In genomic region chr1:116311756-116312691, GRCh38 we compare ENCODE assay signal across 12 cellular contexts.
A peak's percentile ranks its signal among the peaks of the same experiment; 100 is the strongest.
DNase-seq lines count a peak whose midpoint lies in the region; ATAC-seq, FAIRE-seq and TF ChIP-seq lines count a peak whose summit lies in the region.
"Had no signal": no experiment of that assay in that cellular context is flagged by ENCODE, and none has a peak within 500 bp of the region (broad histone marks: within the 10 kb centered on the region; RNA-seq: fewer than 3 reads in every experiment).

No MANE protein-coding gene starts in this region.

- peak; percentile 13 for DNase-seq in H7
- peak; percentile 91 for DNase-seq in NCI-H526 treated with DMSO at 0.1 percent for 48 hours (lab: John Stamatoyannopoulos, UW)
- DNase-seq in head of caudate nucleus, result peak in 40 of 42 donors; percentile 13 to 79 (median 48)
- no peak for DNase-seq in prostate gland (ENCODE audit: low spot score)
- no peak for DNase-seq in D721Med (ENCODE audit: insufficient read length, low spot score)
- no peak for DNase-seq in activated effector memory CD4-positive, alpha-beta T cell treated with Interleukin-2 at 50 U/mL for 16 hours
- no peak for DNase-seq in GM10248 (ENCODE audit: extremely low spot score)
- DNase-seq: activated CD8-positive, alpha-beta T cell treated with anti-CD3 and anti-CD28 coated beads, Interleukin-2, amount 10 ng/mL, durations not matched to agents 7 days and 5 days; DND-41; stimulated activated CD8-positive, alpha-beta memory T cell treated with anti-CD3 and anti-CD28 coated beads, Interleukin-4, amount 100 ng/mL, for 48 hours had no signal

- POLR2A ChIA-PET in GM10248 (lab: Yijun Ruan, JAX), result no interaction called here

- TF ChIP-seq CTCF in prostate gland (IDR thresholded peaks at IDR 0.05), result no peak
- TF ChIP-seq CTCF in D721Med (IDR thresholded peaks at IDR 0.05; ENCODE audit: insufficient read depth, missing control alignments), result no peak
- TF ChIP-seq CTCF in GM10248 (IDR thresholded peaks at IDR 0.05; ENCODE audit: control extremely low read depth, extremely low read depth, low read depth, missing control alignments), result no peak

- peaks cover 10% of the 10 kb centered on the region for H3K4me1 ChIP-seq in prostate gland (replicated peaks)

- no peaks in the 10 kb centered on the region for H3K27me3 ChIP-seq in H7 (ENCODE audit: control insufficient read depth, insufficient read depth, low read length)
- H3K27me3 ChIP-seq in prostate gland (replicated peaks; ENCODE audit: insufficient read depth), result no peaks in the 10 kb centered on the region

- H3K4me3 ChIP-seq in H7 (ENCODE audit: insufficient read depth, low read depth, low read length), result no peak overlapping the region
- H3K4me3 ChIP-seq in prostate gland, result no peak overlapping the region

- intact Hi-C loops in head of caudate nucleus (cut with DNase I) (no loop called here), prostate gland (cut with DNase I) (no loop called here)

- no peak for TF ChIP-seq POLR2A in prostate gland (IDR thresholded peaks at IDR 0.05)

- no peak for FAIRE-seq in D721Med (lab: Jason Lieb, UNC)

- WGBS in prostate gland, result 37% methylated on average over 15 of the region's 15 CpGs

- CTCF ChIA-PET in GM10248 (lab: Yijun Ruan, JAX), result interaction anchor here (0.6 to 1.3 kb wide), 4 partner anchors 10 to 173 kb away, joined by 3 to 4 read pairs (median 3); no protein-coding TSS in a partner anchor

- H3K27ac ChIP-seq in prostate gland, result peak overlapping the region; percentile 60 to 79
- H3K27ac ChIP-seq: KMS-11 had no signal

- H3K36me3 ChIP-seq in H7 (replicated peaks; ENCODE audit: control insufficient read depth, insufficient read depth, low read length), result no peaks in the 10 kb centered on the region
- H3K36me3 ChIP-seq in prostate gland, result no peaks in the 10 kb centered on the region

- H3K9me3 ChIP-seq in prostate gland, result no peaks in the 10 kb centered on the region

- no peak for ATAC-seq in HG03565 (IDR thresholded peaks at IDR 0.05; ENCODE audit: unreplicated experiment)
- ATAC-seq: activated CD8-positive, alpha-beta T cell treated with anti-CD3 and anti-CD28 coated beads, Interleukin-2, amount 10 ng/mL, durations not matched to agents 7 days and 5 days had no signal

Comparison
In these comparisons a context has a peak if more than half of its experiments do, and no peak if none do; other contexts are left out.
1. DNase-seq: peak in H7 (single experiment), NCI-H526 treated with DMSO at 0.1 percent for 48 hours (single experiment) and head of caudate nucleus (40 of 42); none in prostate gland (single experiment), D721Med (single experiment), activated effector memory CD4-positive, alpha-beta T cell treated with Interleukin-2 at 50 U/mL for 16 hours (single experiment) and GM10248 (single experiment).